11 cellular contexts compared by ENCODE assay signal in the genomic region with DNA sequence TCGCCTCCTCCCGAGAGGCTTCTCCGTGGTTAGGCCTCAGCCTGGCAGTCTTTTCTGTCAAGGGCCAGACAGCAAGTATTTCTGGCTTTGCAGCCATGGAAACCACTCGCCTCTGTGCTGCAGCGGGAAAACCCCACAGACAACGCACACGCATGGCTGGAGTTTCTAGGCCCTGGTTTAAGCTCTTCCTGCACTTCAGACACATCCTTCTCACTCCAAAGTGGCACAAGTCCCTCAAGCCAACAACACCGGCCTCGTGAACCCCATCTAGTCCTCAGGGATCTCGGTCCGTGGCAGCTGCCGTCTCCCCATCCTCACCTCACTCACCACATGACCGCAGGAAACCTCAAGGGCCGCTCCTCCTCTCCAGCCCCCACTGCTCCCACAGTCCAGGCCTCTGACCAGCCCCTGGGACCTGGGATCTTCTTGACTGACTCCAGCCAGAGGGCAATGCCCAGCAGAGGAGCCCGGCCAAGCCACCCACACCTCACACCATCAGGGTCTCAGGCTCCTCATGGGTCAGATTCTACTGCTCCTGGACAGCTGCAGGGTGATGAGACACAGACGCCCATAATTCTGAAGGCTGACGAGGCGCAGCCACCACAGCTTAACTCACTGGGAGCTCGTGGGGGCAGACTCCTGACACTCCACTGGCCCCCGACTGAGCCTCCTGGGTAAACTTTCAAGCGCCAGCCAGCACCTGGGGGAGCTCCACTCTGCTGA. TPM values are rescaled to one million over a fixed set of nuclear protein-coding genes. Genes with fewer than 3 reads are reported as not detected.
DNase-seq lines count a peak whose midpoint lies in the region; ATAC-seq, FAIRE-seq and TF ChIP-seq lines count a peak whose summit lies in the region.
"Had no signal": no experiment of that assay in that cellular context is flagged by ENCODE, and none has a peak within 500 bp of the region (broad histone marks: within the 10 kb centered on the region; RNA-seq: fewer than 3 reads in every experiment).

No MANE protein-coding gene starts in this region.

- H3K4me2 ChIP-seq in H9 (ENCODE audit: insufficient read depth, insufficient read length, low read length): no peak overlapping the region
- H3K4me2 ChIP-seq in OCI-LY1 (ENCODE audit: low read length): peak overlapping the region; percentile 52; the same call in 1 of the 2 replicates

- no peak overlapping the region for H2BK15ac ChIP-seq in H9 (ENCODE audit: low read depth, low read length)

- ATAC-seq in GM18867 (IDR thresholded peaks at IDR 0.05; ENCODE audit: unreplicated experiment) (peak; percentile 63), naive B cell (ENCODE audit: low read depth in 2 of 2) (peak; percentile 91 to 92), GM18520 (IDR thresholded peaks at IDR 0.05; ENCODE audit: unreplicated experiment) (no peak)

- H2BK5ac ChIP-seq in H9 (ENCODE audit: insufficient read length, low read length): no peak overlapping the region

- H2BK20ac ChIP-seq in H9 (ENCODE audit: low read depth, low read length, poor library complexity, severe bottlenecking): no peak overlapping the region

- TF ChIP-seq CTCF in H9 (conservative IDR thresholded peaks at IDR 0.05): no peak
- TF ChIP-seq CTCF in OCI-LY1 (IDR thresholded peaks at IDR 0.05; ENCODE audit: low read length): no peak

- peaks cover 6% of the 10 kb centered on the region for H3K27me3 Mint-ChIP-seq in H9 (ENCODE audit: low read depth)
- H3K27me3 Mint-ChIP-seq in naive B cell: no peaks in the 10 kb centered on the region

- H3K36me3 ChIP-seq in OCI-LY1 (ENCODE audit: insufficient read depth, low read length): peaks cover 42% of the 10 kb centered on the region; the same call in 1 of the 2 replicates

- H3K4ac ChIP-seq in H9 (ENCODE audit: low read depth, low read length): no peak overlapping the region

- no peak overlapping the region for H3T11ph ChIP-seq in H9 (ENCODE audit: low read length)

- H3K14ac ChIP-seq in H9 (ENCODE audit: insufficient read depth, low read length): no peak overlapping the region

- no peaks in the 10 kb centered on the region for H3K9me2 ChIP-seq in OCI-LY1 (ENCODE audit: low read depth, low read length)

- peaks cover 43 to 70% (median 59%) of the 10 kb centered on the region in 3 experiments for H3K36me3 Mint-ChIP-seq in H9 (ENCODE audit: insufficient read depth in 1 of 3, low read depth in 3 of 3)
- H3K36me3 Mint-ChIP-seq in naive B cell: peaks cover 9 to 18% of the 10 kb centered on the region in 2 donors

- no peaks in the 10 kb centered on the region for H3K27me3 ChIP-seq in H9 (ENCODE audit: insufficient read depth, low read length)
- no peaks in the 10 kb centered on the region for H3K27me3 ChIP-seq in OCI-LY1 (ENCODE audit: insufficient read depth, low read length)

- H4K91ac ChIP-seq in H9 (ENCODE audit: insufficient read length, low read depth, low read length): no peak overlapping the region

- no peak overlapping the region for H3K18ac ChIP-seq in H9 (ENCODE audit: insufficient read length, low read depth, low read length)

- intact Hi-C loops in head of caudate nucleus (cut with DNase I): no loop called here

- H3K4me1 Mint-ChIP-seq in H9 (peaks cover 9 to 10% of the 10 kb centered on the region in 2 experiments), naive B cell (peaks cover 14 to 40% (median 37%) of the 10 kb centered on the region in 3 donors)

- DNase-seq in H9: no peak
- DNase-seq in naive B cell: peak; percentile 44
- DNase-seq in RCC 7860 (ENCODE audit: low spot score): no peak
- DNase-seq in head of caudate nucleus: no peak
- no peak for DNase-seq in GM03348 (ENCODE audit: low spot score)
- DNase-seq: activated naive CD4-positive, alpha-beta T cell treated with anti-CD3 and anti-CD28 coated beads for 36 hours; stimulated activated CD4-positive, alpha-beta T cell treated with anti-CD3 and anti-CD28 coated beads, Interleukin-15, amount 100 ng/mL, for 24 hours had no signal

- peaks cover 8 to 11% of the 10 kb centered on the region in 2 experiments for H3K9me3 Mint-ChIP-seq in H9
- no peaks in the 10 kb centered on the region for H3K9me3 Mint-ChIP-seq in naive B cell
- H3K9me3 Mint-ChIP-seq: activated naive CD4-positive, alpha-beta T cell treated with anti-CD3 and anti-CD28 coated beads for 36 hours had no signal

- H3K27ac Mint-ChIP-seq in H9 (peak overlapping the region in 2 of 3 experiments; percentile 29 to 60; a peak in 5 of 7 replicates), naive B cell (peak overlapping the region; percentile 84 to 99 (median 94))
- H3K27ac Mint-ChIP-seq: activated naive CD4-positive, alpha-beta T cell treated with anti-CD3 and anti-CD28 coated beads for 36 hours had no signal

- H3K9me3 ChIP-seq in H9 (ENCODE audit: control insufficient read depth, low read depth, low read length) (no peaks in the 10 kb centered on the region), OCI-LY1 (ENCODE audit: low read length) (no peaks in the 10 kb centered on the region)

- H3K27ac ChIP-seq in H9 (ENCODE audit: insufficient read length, low read depth, low read length): no peak overlapping the region
- H3K27ac ChIP-seq in OCI-LY1 (ENCODE audit: low read depth, low read length, poor library complexity, severe bottlenecking): peak overlapping the region; percentile 93

- H3K4me3 ChIP-seq in OCI-LY1 (ENCODE audit: low read depth, low read length, poor library complexity, severe bottlenecking): no peak overlapping the region

- H4K8ac ChIP-seq in H9 (replicated peaks; ENCODE audit: insufficient read length, low read depth, low read length): no peak overlapping the region

- H3K9ac ChIP-seq in H9 (ENCODE audit: extremely low read depth, insufficient read length, low read length) (no peak overlapping the region), OCI-LY1 (ENCODE audit: low read length) (peak overlapping the region; percentile 50; the same call in 1 of the 2 replicates)

- no peak overlapping the region for H2BK12ac ChIP-seq in H9 (ENCODE audit: insufficient read length, low read depth, low read length)

- no peaks in the 10 kb centered on the region for H4K20me1 ChIP-seq in H9 (ENCODE audit: control insufficient read depth, insufficient read depth, insufficient read length)
- no peaks in the 10 kb centered on the region for H4K20me1 ChIP-seq in OCI-LY1 (ENCODE audit: insufficient read depth, low read length)

- no peaks in the 10 kb centered on the region for H3F3A ChIP-seq in OCI-LY1 (ENCODE audit: insufficient read depth, low read length)

- H2AK5ac ChIP-seq in H9 (ENCODE audit: insufficient read length, low read length): no peak overlapping the region

- WGBS in H9 (ENCODE audit: extremely low coverage, insufficient read length, low lambda C conversion rate): no CpG with 5 or more reads among the region's 21 CpGs

- no peak overlapping the region for H3K23ac ChIP-seq in H9 (ENCODE audit: insufficient read length, low read depth, low read length)

- no peak overlapping the region for H2AFZ ChIP-seq in H9 (ENCODE audit: low read length)
- no peak overlapping the region for H2AFZ ChIP-seq in OCI-LY1 (ENCODE audit: low read length)

- no peaks in the 10 kb centered on the region for H3K23me2 ChIP-seq in H9 (ENCODE audit: insufficient read length, low read depth, low read length, poor library complexity, severe bottlenecking)

- H3K79me2 ChIP-seq in H9 (ENCODE audit: insufficient read depth, low read length) (no peaks in the 10 kb centered on the region), OCI-LY1 (ENCODE audit: insufficient read depth, low read length) (no peaks in the 10 kb centered on the region)

- no peak overlapping the region for H3K4me3 Mint-ChIP-seq in H9
- peak overlapping the region in 7 of 8 donors; percentile 48 to 73 (median 62) for H3K4me3 Mint-ChIP-seq in naive B cell
- H3K4me3 Mint-ChIP-seq: activated naive CD4-positive, alpha-beta T cell treated with anti-CD3 and anti-CD28 coated beads for 36 hours had no signal

- no peak overlapping the region for H4K5ac ChIP-seq in H9 (ENCODE audit: insufficient read length, low read depth, low read length)

- no peak overlapping the region for H3K56ac ChIP-seq in H9 (ENCODE audit: insufficient read length, low read depth, low read length)

- no peaks in the 10 kb centered on the region for H3K79me1 ChIP-seq in H9 (ENCODE audit: insufficient read depth, low read depth, low read length, poor library complexity, severe bottlenecking)

- H3K4me1 ChIP-seq in H9 (ENCODE audit: insufficient read depth, low read length): no peaks in the 10 kb centered on the region
- peaks cover 55% of the 10 kb centered on the region for H3K4me1 ChIP-seq in OCI-LY1 (ENCODE audit: insufficient read depth, low read length, severe bottlenecking)

- H2BK120ac ChIP-seq in H9 (ENCODE audit: low read depth, low read length, poor library complexity, severe bottlenecking): no peak overlapping the region

- FAIRE-seq in RCC 7860 (lab: Jason Lieb, UNC): no peak
- FAIRE-seq: endothelial cell of umbilical vein had no signal

RNA-seq across cellular contexts. Expression of a gene that starts 21.7 kb away (rescaled TPM):
- 41.3 and 43.4 TPM in 2 replicates for total RNA-seq in H9 (2021)
- 10 to 100 TPM in 4 of 6 donors, 1 to 10 TPM in 2; 2.9 to 15.1 (median 10.8) TPM for polyA plus RNA-seq in naive B cell (ENCODE audit: low read depth in 6 of 6)

RNA-seq across cellular contexts. Expression of a gene that starts 37.0 kb away (rescaled TPM):
- total RNA-seq in H9 (2021): 123 and 136 TPM in 2 replicates
- 10 to 100 TPM in 1 of 6 donors, 1 to 10 TPM in 5; 2.0 to 15.7 (median 5.3) TPM for polyA plus RNA-seq in naive B cell (ENCODE audit: low read depth in 6 of 6)

RNA-seq across cellular contexts. Expression of a gene that starts 41.1 kb away (rescaled TPM):
- total RNA-seq in H9 (2021): 75.7 and 81.2 TPM in 2 replicates
- polyA plus RNA-seq in naive B cell (ENCODE audit: low read depth in 6 of 6): under 1 TPM in 1 of 6 donors, not detected in 5; 0.07 TPM

Comparison
In these comparisons a context has a peak if more than half of its experiments do, and no peak if none do; other contexts are left out.
1. H3K4me3 Mint-ChIP-seq: peak in naive B cell (7 of 8); none in H9 (0 of 2).